ENCODE assay signal across 8 cellular contexts in the genomic region with DNA sequence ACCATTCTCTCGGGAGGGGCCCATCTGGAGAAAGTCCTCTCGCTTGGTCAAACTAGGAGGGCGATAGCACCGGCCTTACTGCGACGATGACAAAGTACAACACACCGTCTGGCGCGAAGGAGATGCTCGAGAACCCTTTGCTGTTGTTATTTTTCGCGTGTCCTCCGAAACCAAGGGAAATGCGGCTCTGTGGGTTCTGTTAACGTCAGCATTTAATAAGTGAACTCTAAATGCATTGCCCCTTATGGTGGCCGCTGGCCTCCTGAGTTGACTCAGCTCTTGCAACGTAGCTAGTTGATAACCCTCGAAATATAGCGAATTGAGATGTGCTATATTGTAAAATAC. TPM values are rescaled to one million over a fixed set of nuclear protein-coding genes. Genes with fewer than 3 reads are reported as not detected.
A peak's percentile ranks its signal among the peaks of the same experiment; 100 is the strongest.
DNase-seq lines count a peak whose midpoint lies in the region; ATAC-seq and TF ChIP-seq lines count a peak whose summit lies in the region.

No MANE protein-coding gene starts in this region.

- no peak for TF ChIP-seq CTCF in heart right ventricle (IDR thresholded peaks at IDR 0.05)

- no peaks in the 10 kb centered on the region for H3K27me3 ChIP-seq in Karpas-422 (ENCODE audit: low read length)
- H3K27me3 ChIP-seq in heart right ventricle = no peaks in the 10 kb centered on the region

- peaks cover 22% of the 10 kb centered on the region for H3K79me2 ChIP-seq in Karpas-422 (ENCODE audit: low read length)

- H3K4me1 ChIP-seq in Karpas-422 (ENCODE audit: low read length) (peaks cover 19% of the 10 kb centered on the region), heart right ventricle (peaks cover 10 to 33% (median 28%) of the 10 kb centered on the region in 9 donors)

- peaks cover 6 to 11% of the 10 kb centered on the region in 2 donors for H3K36me3 Mint-ChIP-seq in activated T-cell treated with anti-CD3 and anti-CD28 coated beads, Interleukin-2, amount 50 U/mL, for 72 hours (ENCODE audit: insufficient read depth in 2 of 2)

- peak overlapping the region; percentile 95 for H3K27ac ChIP-seq in Karpas-422 (ENCODE audit: low read length)
- H3K27ac ChIP-seq in heart right ventricle = peak overlapping the region; percentile 91 to 99 (median 98)

- H3K9me3 Mint-ChIP-seq in activated T-cell treated with anti-CD3 and anti-CD28 coated beads, Interleukin-2, amount 50 U/mL, for 72 hours = peaks cover 2 to 4% of the 10 kb centered on the region in 2 donors

- H3K9me2 ChIP-seq in Karpas-422 (replicated peaks; ENCODE audit: insufficient read depth, low read length) = no peaks in the 10 kb centered on the region

- WGBS in heart right ventricle, 2 donors = 1% methylated on average over 19 of the region's 19 CpGs

- peak overlapping the region; percentile 100 for H3K4me3 Mint-ChIP-seq in activated T-cell treated with anti-CD3 and anti-CD28 coated beads, Interleukin-2, amount 50 U/mL, for 72 hours

- H3K36me3 ChIP-seq in Karpas-422 (ENCODE audit: insufficient read depth, low read length) (no peaks in the 10 kb centered on the region), heart right ventricle (peaks cover 0 to 5% (median 0%) of the 10 kb centered on the region in 9 donors)

- peak overlapping the region; percentile 99 for H3K27ac Mint-ChIP-seq in activated T-cell treated with anti-CD3 and anti-CD28 coated beads, Interleukin-2, amount 50 U/mL, for 72 hours

- peaks cover 3% of the 10 kb centered on the region; the same call in 1 of the 2 replicates for H4K20me1 ChIP-seq in Karpas-422 (ENCODE audit: insufficient read depth, low read depth, low read length)

- H3K9me3 ChIP-seq in Karpas-422 (ENCODE audit: low read length) (no peaks in the 10 kb centered on the region), heart right ventricle (no peaks in the 10 kb centered on the region)

- H3K4me1 Mint-ChIP-seq in activated T-cell treated with anti-CD3 and anti-CD28 coated beads, Interleukin-2, amount 50 U/mL, for 72 hours (ENCODE audit: low read depth) = peaks cover 15% of the 10 kb centered on the region

- no peaks in the 10 kb centered on the region for H3K27me3 Mint-ChIP-seq in activated T-cell treated with anti-CD3 and anti-CD28 coated beads, Interleukin-2, amount 50 U/mL, for 72 hours (ENCODE audit: low read depth)

- H3K4me2 ChIP-seq in Karpas-422 (ENCODE audit: low read depth, low read length, poor library complexity, severe bottlenecking) = peak overlapping the region; percentile 94

- H3K4me3 ChIP-seq in Karpas-422 (ENCODE audit: low read length) (peak overlapping the region; percentile 77), heart right ventricle (peak overlapping the region; percentile 67 to 98 (median 88))

- H2AFZ ChIP-seq in Karpas-422 (ENCODE audit: low read length) = peak overlapping the region; percentile 93

- peak overlapping the region; percentile 100 for H3K9ac ChIP-seq in Karpas-422 (ENCODE audit: low read length)

- DNase-seq in SHP77 (lab: John Stamatoyannopoulos, UW) (peak; percentile 33 to 45), SHP77 treated with DMSO at 0.1 percent for 48 hours (lab: John Stamatoyannopoulos, UW) (no peak), Karpas-422 (peak; percentile 57), heart right ventricle (no peak), sciatic nerve (ENCODE audit: low spot score) (no peak)
- peak in 1 of 2 donors; percentile 30 for DNase-seq in activated T-cell treated with anti-CD3 and anti-CD28 coated beads, Interleukin-2, amount 50 U/mL, for 72 hours

- no peak for ATAC-seq in activated T-cell treated with anti-CD3 and anti-CD28 coated beads, Interleukin-2, amount 50 U/mL, for 72 hours (replicated peaks in 1 of 2)
- ATAC-seq in heart right ventricle (peak in 7 of 8 donors; percentile 0 to 8 (median 2)), sciatic nerve (peak; percentile 8), GM18519 (IDR thresholded peaks at IDR 0.05; ENCODE audit: low FRiP score, unreplicated experiment) (no peak), HG02870 (IDR thresholded peaks at IDR 0.05; ENCODE audit: unreplicated experiment) (no peak)

- intact Hi-C loops in heart right ventricle (cut with DNase I) (loop anchor here in 1 of 10 donors (10.0 kb wide), 1 partner anchor 230 kb away; no protein-coding TSS in a partner anchor), sciatic nerve (cut with DNase I) (no loop called here)

RNA-seq across cellular contexts. Expression of gene SCAND1, which starts 0.6 kb away (rescaled TPM):
- 75.9 and 123 TPM in 2 replicates for total RNA-seq in Karpas-422 (2014; rRNA removed; shearing (Covaris generic); ENCODE audit: low replicate concordance)
- 10 to 100 TPM; 31.7 to 38.2 TPM for total RNA-seq in activated T-cell treated with anti-CD3 and anti-CD28 coated beads, Interleukin-2, amount 50 U/mL, for 72 hours
- 10 to 100 TPM; 29.9 to 55.8 (median 39.9) TPM for total RNA-seq in heart right ventricle
- 100 to 1,000 TPM; 115 to 217 TPM for polyA plus RNA-seq in heart right ventricle
- 37.8 TPM for total RNA-seq in sciatic nerve

RNA-seq across cellular contexts. Expression of gene CNBD2, which starts 13.5 kb away (rescaled TPM):
- total RNA-seq in Karpas-422 (2014; rRNA removed; shearing (Covaris generic); ENCODE audit: low replicate concordance) = 8.4 and 10.4 TPM in 2 replicates
- 10 to 100 TPM in 1 of 2 donors, 1 to 10 TPM in 1; 8.4 to 10.2 TPM for total RNA-seq in activated T-cell treated with anti-CD3 and anti-CD28 coated beads, Interleukin-2, amount 50 U/mL, for 72 hours
- total RNA-seq in heart right ventricle = 1 to 10 TPM; 2.1 to 6.0 (median 3.0) TPM
- 10 to 100 TPM in 1 of 2 donors, 1 to 10 TPM in 1; 6.8 to 18.0 TPM for polyA plus RNA-seq in heart right ventricle
- total RNA-seq in sciatic nerve = 4.4 TPM

Comparison
In these comparisons a context has a peak if more than half of its experiments do, and no peak if none do; other contexts are left out.
1. DNase-seq: peak in SHP77 (2 of 2) and Karpas-422 (single experiment); none in SHP77 treated with DMSO at 0.1 percent for 48 hours (single experiment), heart right ventricle (0 of 2) and sciatic nerve (single experiment).
2. ATAC-seq: peak in heart right ventricle (7 of 8) and sciatic nerve (single experiment); none in activated T-cell treated with anti-CD3 and anti-CD28 coated beads, Interleukin-2, amount 50 U/mL, for 72 hours (0 of 2), GM18519 (single experiment) and HG02870 (single experiment).